10 cellular contexts compared by ENCODE assay signal in genomic region chr3:30227571-30228301, GRCh38.
DNase-seq lines count a peak whose midpoint lies in the region; ATAC-seq and TF ChIP-seq lines count a peak whose summit lies in the region.
"Had no signal": no experiment of that assay in that cellular context is flagged by ENCODE, and none has a peak within 500 bp of the region (broad histone marks: within the 10 kb centered on the region; RNA-seq: fewer than 3 reads in every experiment).

No MANE protein-coding gene starts in this region.

- H3K79me2 ChIP-seq in GM23248 (ENCODE audit: insufficient read depth) (no peaks in the 10 kb centered on the region), SK-N-SH (ENCODE audit: insufficient read depth) (no peaks in the 10 kb centered on the region), fibroblast of lung (ENCODE audit: control insufficient read depth, insufficient read depth, low read length) (no peaks in the 10 kb centered on the region)

- H3K9me3 ChIP-seq in GM23248 (ENCODE audit: low read depth) (no peaks in the 10 kb centered on the region), SK-N-SH (no peaks in the 10 kb centered on the region), fibroblast of lung (ENCODE audit: control insufficient read depth, insufficient read depth, low read depth, low read length) (no peaks in the 10 kb centered on the region)
- H3K9me3 ChIP-seq: prostate gland had no signal

- H3K9ac ChIP-seq in GM23248 (no peak overlapping the region), SK-N-SH (peak overlapping the region; percentile 21; the same call in 1 of the 2 replicates), fibroblast of lung (ENCODE audit: insufficient read depth, low read length) (no peak overlapping the region)

- H3K4me1 ChIP-seq in GM23248 (ENCODE audit: insufficient read depth) (peaks cover 46% of the 10 kb centered on the region), SK-N-SH (ENCODE audit: control insufficient read depth in 1 of 2, insufficient read depth in 2 of 2, low read depth in 1 of 2, low read length in 1 of 2) (peaks cover 0 to 22% of the 10 kb centered on the region in 2 experiments; a peak in 3 of 4 replicates), fibroblast of lung (ENCODE audit: control insufficient read depth, extremely low read depth, insufficient read depth, low read length) (peaks cover 14% of the 10 kb centered on the region)
- H3K4me1 ChIP-seq: prostate gland had no signal

- no peaks in the 10 kb centered on the region for H3K27me3 ChIP-seq in GM23248 (replicated peaks; ENCODE audit: insufficient read depth)
- H3K27me3 ChIP-seq in SK-N-SH (ENCODE audit: insufficient read depth), result no peaks in the 10 kb centered on the region
- no peaks in the 10 kb centered on the region for H3K27me3 ChIP-seq in fibroblast of lung (ENCODE audit: control insufficient read depth, insufficient read depth, low read length)

- 6 to 12% methylated on average over 2 of the region's 2 CpGs for WGBS in GM23248 (ENCODE audit: low coverage in 1 of 2, low lambda C conversion rate in 2 of 2, missing lambda C conversion rate in 2 of 2), 2 experiments
- 13% methylated on average over 2 of the region's 2 CpGs for WGBS in SK-N-SH (ENCODE audit: low lambda C conversion rate)

- no peak for TF ChIP-seq CTCF in SK-N-SH (IDR thresholded peaks at IDR 0.05)
- no peak for TF ChIP-seq CTCF in fibroblast of lung (conservative IDR thresholded peaks at IDR 0.05 in 1 of 2, IDR thresholded peaks at IDR 0.05 in 1 of 2; ENCODE audit: low read depth in 1 of 2, low read length in 2 of 2)

- TF ChIP-seq EP300 in SK-N-SH (IDR thresholded peaks at IDR 0.05; ENCODE audit: borderline replicate concordance in 1 of 2, low read depth in 1 of 2, low read length in 1 of 2), result peak in 1 of 2 experiments; percentile 91; a peak in 2 of 4 replicates

- no peaks in the 10 kb centered on the region for H4K20me1 ChIP-seq in GM23248 (ENCODE audit: insufficient read depth)
- no peaks in the 10 kb centered on the region for H4K20me1 ChIP-seq in SK-N-SH (ENCODE audit: insufficient read depth)
- no peaks in the 10 kb centered on the region for H4K20me1 ChIP-seq in fibroblast of lung (ENCODE audit: control insufficient read depth, extremely low read depth, insufficient read depth, low read length)

- H3K4me2 ChIP-seq in GM23248 (ENCODE audit: unreplicated experiment) (peak overlapping the region; percentile 29), SK-N-SH (peak overlapping the region; percentile 54; the same call in 1 of the 2 replicates), fibroblast of lung (ENCODE audit: extremely low read depth, insufficient read depth, low read length) (peak overlapping the region; percentile 4)

- CTCF ChIA-PET in SK-N-SH (lab: Yijun Ruan, JAX), result interaction anchor here (2.0 kb wide), 1 partner anchor 185 kb away, joined by 6 read pairs; no protein-coding TSS in a partner anchor

- POLR2A ChIA-PET in SK-N-SH (lab: Yijun Ruan, JAX), result no interaction called here

- no peak overlapping the region for H3K4me3 ChIP-seq in GM23248
- no peak overlapping the region for H3K4me3 ChIP-seq in SK-N-SH (ENCODE audit: low read depth in 2 of 2, low read length in 1 of 2)
- no peak overlapping the region for H3K4me3 ChIP-seq in fibroblast of lung (replicated peaks in 1 of 4; ENCODE audit: control extremely low read depth in 1 of 4, insufficient read depth in 1 of 4, low read depth in 3 of 4, low read length in 4 of 4)
- H3K4me3 ChIP-seq: prostate gland had no signal

- peaks cover 47% of the 10 kb centered on the region for H3F3A ChIP-seq in GM23248 (ENCODE audit: insufficient read depth)
- H3F3A ChIP-seq in SK-N-SH (replicated peaks; ENCODE audit: insufficient read depth), result peaks cover 28% of the 10 kb centered on the region

- H3K9me2 ChIP-seq in GM23248 (ENCODE audit: insufficient read depth) (no peaks in the 10 kb centered on the region), SK-N-SH (no peaks in the 10 kb centered on the region)

- H2AFZ ChIP-seq in GM23248 (no peak overlapping the region), SK-N-SH (ENCODE audit: low read depth) (peak overlapping the region; percentile 16; the same call in 1 of the 2 replicates), fibroblast of lung (ENCODE audit: low read length) (no peak overlapping the region)

- DNase-seq in GM23248, result peak; percentile 89
- no peak for DNase-seq in SK-N-SH
- DNase-seq in fibroblast of lung (ENCODE audit: low read depth in 2 of 2), result peak; percentile 93 to 97
- peak; percentile 53 for DNase-seq in renal cortical epithelial cell (ENCODE audit: low read depth)
- no peak for DNase-seq in activated CD4-positive, CD25-positive, alpha-beta regulatory T cell treated with anti-CD3 and anti-CD28 coated beads, Interleukin-2, amount 50 U/mL, for 72 hours
- DNase-seq: NCI-H1694 treated with DMSO at 0.1 percent for 48 hours had no signal

- no peak for ATAC-seq in GM18873 (IDR thresholded peaks at IDR 0.05; ENCODE audit: low FRiP score, unreplicated experiment)
- ATAC-seq in GM18868 (IDR thresholded peaks at IDR 0.05; ENCODE audit: unreplicated experiment), result no peak
- no peak for ATAC-seq in GM19452 (IDR thresholded peaks at IDR 0.05; ENCODE audit: unreplicated experiment)

- no peak for TF ChIP-seq RAD21 in SK-N-SH (IDR thresholded peaks at IDR 0.05; ENCODE audit: low read length)

- in situ Hi-C loops in GM23248 (cut with MboI), result no loop called here

- H3K27ac ChIP-seq in GM23248 (peak overlapping the region; percentile 52), SK-N-SH (ENCODE audit: low read depth in 2 of 2, low read length in 1 of 2) (peak overlapping the region; percentile 85 to 93), fibroblast of lung (ENCODE audit: insufficient read depth, low read length) (no peak overlapping the region)

- H3K36me3 ChIP-seq in GM23248 (ENCODE audit: low read depth) (no peaks in the 10 kb centered on the region), SK-N-SH (replicated peaks in 1 of 2; ENCODE audit: control insufficient read depth in 1 of 2, insufficient read depth in 2 of 2, low read length in 1 of 2) (no peaks in the 10 kb centered on the region), fibroblast of lung (ENCODE audit: control insufficient read depth, insufficient read depth, low read length) (no peaks in the 10 kb centered on the region)
- H3K36me3 ChIP-seq: prostate gland had no signal

TF ChIP-seq in SK-N-SH, 30 proteins besides CTCF, POLR2A, EP300 and RAD21 (continues in another document):
- TF ChIP-seq TCF12 (IDR thresholded peaks at IDR 0.05) (peak; percentile 83), FOXM1 (IDR thresholded peaks at IDR 0.05; ENCODE audit: low read depth) (peak; percentile 49; the same call in 1 of the 2 replicates), SMC3 (IDR thresholded peaks at IDR 0.05; ENCODE audit: low read depth, low read length) (no peak), RCOR1 (IDR thresholded peaks at IDR 0.05; ENCODE audit: low read length) (no peak), POLR2AphosphoS5 (IDR thresholded peaks at IDR 0.05; ENCODE audit: low read depth, low read length) (0 out of 2 replicates have a peak, but pooled peaks have one; percentile 44), MAX (IDR thresholded peaks at IDR 0.05; ENCODE audit: low read depth) (no peak), JUND (IDR thresholded peaks at IDR 0.05) (peak; percentile 82), MXI1 (IDR thresholded peaks at IDR 0.05; ENCODE audit: low read depth, low read length) (no peak), RFX5 (IDR thresholded peaks at IDR 0.05; ENCODE audit: low read length) (no peak), GATA2 (CRISPR knock-in tag; IDR thresholded peaks at IDR 0.05) (no peak), YY1 (IDR thresholded peaks at IDR 0.05; ENCODE audit: low read depth) (0 out of 2 replicates have a peak, but pooled peaks have one; percentile 22), GABPA (IDR thresholded peaks at IDR 0.05; ENCODE audit: low read depth) (0 out of 2 replicates have a peak, but pooled peaks have one; percentile 13), TEAD4 (IDR thresholded peaks at IDR 0.05; ENCODE audit: borderline replicate concordance, insufficient read depth) (peak; percentile 70), NRF1 (IDR thresholded peaks at IDR 0.05; ENCODE audit: low read depth, low read length) (no peak), ZBTB33 (IDR thresholded peaks at IDR 0.05; ENCODE audit: borderline replicate concordance, low read depth) (no peak), CHD2 (IDR thresholded peaks at IDR 0.05; ENCODE audit: low read length, partially characterized antibody) (no peak), NFIC (IDR thresholded peaks at IDR 0.05; ENCODE audit: borderline replicate concordance) (peak; percentile 92), FOSL2 (IDR thresholded peaks at IDR 0.05; ENCODE audit: borderline replicate concordance, low read depth) (peak; percentile 64; the same call in 1 of the 2 replicates), PBX3 (IDR thresholded peaks at IDR 0.05) (peak; percentile 84)

Comparison
In these comparisons a context has a peak if more than half of its experiments do, and no peak if none do; other contexts are left out.
1. DNase-seq: peak in GM23248 (single experiment), fibroblast of lung (2 of 2) and renal cortical epithelial cell (single experiment); none in SK-N-SH (single experiment) and activated CD4-positive, CD25-positive, alpha-beta regulatory T cell treated with anti-CD3 and anti-CD28 coated beads, Interleukin-2, amount 50 U/mL, for 72 hours (single experiment).
2. H3K4me2 ChIP-seq: peak in every context shown above with its lines; median percentile 54 in SK-N-SH; 29 in GM23248; 4 in fibroblast of lung.